In genomic region chr2:215659650-215660049, GRCh38 we compare ENCODE assay signal across 24 cellular contexts.
DNase-seq lines count a peak whose midpoint lies in the region; FAIRE-seq and TF ChIP-seq lines count a peak whose summit lies in the region.
"Had no signal": no experiment of that assay in that cellular context is flagged by ENCODE, and none has a peak within 500 bp of the region (broad histone marks: within the 10 kb centered on the region; RNA-seq: fewer than 3 reads in every experiment).

No MANE protein-coding gene starts in this region.

- H3K27ac ChIP-seq in GM23248 (peak overlapping the region; percentile 76), astrocyte (ENCODE audit: low read depth, low read length) (peak overlapping the region; percentile 88), fibroblast of lung (ENCODE audit: insufficient read depth, low read length) (peak overlapping the region; percentile 63)

- H3K36me3 Mint-ChIP-seq in astrocyte (ENCODE audit: low read depth, unreplicated experiment) (no peaks in the 10 kb centered on the region), osteocyte (ENCODE audit: unreplicated experiment) (peaks cover 3% of the 10 kb centered on the region)
- H3K36me3 Mint-ChIP-seq in activated naive CD4-positive, alpha-beta T cell treated with anti-CD3 and anti-CD28 coated beads for 36 hours (ENCODE audit: low read depth), result no peaks in the 10 kb centered on the region
- H3K36me3 Mint-ChIP-seq: CD4-positive, alpha-beta memory T cell had no signal

- H3K36me3 ChIP-seq in GM23248 (ENCODE audit: low read depth) (no peaks in the 10 kb centered on the region), astrocyte (ENCODE audit: insufficient read depth, low read length) (no peaks in the 10 kb centered on the region), fibroblast of lung (ENCODE audit: control insufficient read depth, insufficient read depth, low read length) (no peaks in the 10 kb centered on the region)

- H3K4me1 Mint-ChIP-seq in astrocyte (ENCODE audit: low read depth, unreplicated experiment) (peaks cover 74% of the 10 kb centered on the region), osteocyte (ENCODE audit: unreplicated experiment) (peaks cover 80% of the 10 kb centered on the region)
- H3K4me1 Mint-ChIP-seq in activated naive CD4-positive, alpha-beta T cell treated with anti-CD3 and anti-CD28 coated beads for 36 hours (ENCODE audit: low read depth), result peaks cover 8% of the 10 kb centered on the region

- no peak overlapping the region for H3K4me3 Mint-ChIP-seq in astrocyte (ENCODE audit: unreplicated experiment)
- no peak overlapping the region for H3K4me3 Mint-ChIP-seq in osteocyte (ENCODE audit: unreplicated experiment)
- no peak overlapping the region for H3K4me3 Mint-ChIP-seq in activated naive CD4-positive, alpha-beta T cell treated with anti-CD3 and anti-CD28 coated beads for 36 hours
- H3K4me3 Mint-ChIP-seq: CD4-positive, alpha-beta memory T cell had no signal

- H4K20me1 ChIP-seq in GM23248 (ENCODE audit: insufficient read depth) (no peaks in the 10 kb centered on the region), astrocyte (ENCODE audit: insufficient read depth, low read length) (no peaks in the 10 kb centered on the region), fibroblast of lung (ENCODE audit: control insufficient read depth, extremely low read depth, insufficient read depth, low read length) (no peaks in the 10 kb centered on the region)

- no peak for FAIRE-seq in astrocyte (lab: Jason Lieb, UNC)
- FAIRE-seq: A204.1, GM12878 had no signal

- H3K79me2 ChIP-seq in GM23248 (ENCODE audit: insufficient read depth), result no peaks in the 10 kb centered on the region
- H3K79me2 ChIP-seq in astrocyte (ENCODE audit: insufficient read depth, low read length), result no peaks in the 10 kb centered on the region
- H3K79me2 ChIP-seq in fibroblast of lung (ENCODE audit: control insufficient read depth, insufficient read depth, low read length), result no peaks in the 10 kb centered on the region

- 98 to 100% methylated on average over 4 of the region's 4 CpGs for WGBS in GM23248 (ENCODE audit: low coverage in 1 of 2, low lambda C conversion rate in 2 of 2, missing lambda C conversion rate in 2 of 2), 2 experiments

- H3K4me1 ChIP-seq in GM23248 (ENCODE audit: insufficient read depth) (peaks cover 66% of the 10 kb centered on the region), astrocyte (ENCODE audit: insufficient read depth, low read length) (peaks cover 37% of the 10 kb centered on the region), fibroblast of lung (ENCODE audit: control insufficient read depth, extremely low read depth, insufficient read depth, low read length) (peaks cover 16% of the 10 kb centered on the region)

- H3K27me3 Mint-ChIP-seq in astrocyte (ENCODE audit: low read depth, unreplicated experiment) (no peaks in the 10 kb centered on the region), osteocyte (ENCODE audit: unreplicated experiment) (no peaks in the 10 kb centered on the region)
- H3K27me3 Mint-ChIP-seq in activated naive CD4-positive, alpha-beta T cell treated with anti-CD3 and anti-CD28 coated beads for 36 hours (ENCODE audit: low read depth), result no peaks in the 10 kb centered on the region
- H3K27me3 Mint-ChIP-seq: CD4-positive, alpha-beta memory T cell had no signal

- H3K4me3 ChIP-seq in GM23248 (no peak overlapping the region), astrocyte (ENCODE audit: insufficient read depth, low read depth, low read length) (no peak overlapping the region), fibroblast of lung (replicated peaks in 1 of 4; ENCODE audit: control extremely low read depth in 1 of 4, insufficient read depth in 1 of 4, low read depth in 3 of 4, low read length in 4 of 4) (no peak overlapping the region)
- H3K4me3 ChIP-seq: GM12878 had no signal

- no peaks in the 10 kb centered on the region for H3K27me3 ChIP-seq in GM23248 (replicated peaks; ENCODE audit: insufficient read depth)
- no peaks in the 10 kb centered on the region for H3K27me3 ChIP-seq in astrocyte (ENCODE audit: insufficient read depth, low read length)
- H3K27me3 ChIP-seq in fibroblast of lung (ENCODE audit: control insufficient read depth, insufficient read depth, low read length), result no peaks in the 10 kb centered on the region

- in situ Hi-C loops in GM23248 (cut with MboI), result no loop called here
- in situ Hi-C loops in GM13976 (cut with MboI; ENCODE audit: low sequenced_read_pairs, unreplicated experiment), result no loop called here

- no peaks in the 10 kb centered on the region for H3K9me3 Mint-ChIP-seq in astrocyte (ENCODE audit: unreplicated experiment)
- H3K9me3 Mint-ChIP-seq in osteocyte (ENCODE audit: unreplicated experiment), result no peaks in the 10 kb centered on the region
- H3K9me3 Mint-ChIP-seq in activated naive CD4-positive, alpha-beta T cell treated with anti-CD3 and anti-CD28 coated beads for 36 hours, result no peaks in the 10 kb centered on the region

- DNase-seq in GM23248 (no peak), astrocyte (ENCODE audit: low read depth) (no peak), fibroblast of lung (ENCODE audit: low read depth in 2 of 2) (no peak), osteocyte (ENCODE audit: extremely low spot score, unreplicated experiment) (no peak), GM13976 (ENCODE audit: low spot score) (no peak), cerebellar nuclear complex (lab: John Stamatoyannopoulos, UW) (no peak), NCI-H345 (lab: John Stamatoyannopoulos, UW) (no peak)
- no peak for DNase-seq in activated naive CD4-positive, alpha-beta T cell treated with anti-CD3 and anti-CD28 coated beads for 36 hours
- DNase-seq: C1 segment of cervical spinal cord; CD4-positive, alpha-beta memory T cell; COR-L47; DMS53; GDM1; Kasumi-1; NCI-H1092 treated with DMSO at 0.1 percent for 48 hours; NCI-H1436 treated with DMSO at 0.1 percent for 48 hours; NCI-H1930; NCI-H2107; NCI-H446; NCI-H524 treated with DMSO at 0.1 percent for 48 hours; NCI-H774; SK-N-SH had no signal

- no peaks in the 10 kb centered on the region for H3K9me2 ChIP-seq in GM23248 (ENCODE audit: insufficient read depth)
- H3K9me2 ChIP-seq: SK-N-SH had no signal

- intact Hi-C loops in activated naive CD4-positive, alpha-beta T cell treated with anti-CD3 and anti-CD28 coated beads for 36 hours (cut with micrococcal nuclease), result no loop called here

- peak overlapping the region; percentile 96 for H3K27ac Mint-ChIP-seq in astrocyte (ENCODE audit: unreplicated experiment)
- H3K27ac Mint-ChIP-seq in osteocyte (ENCODE audit: unreplicated experiment), result peak overlapping the region; percentile 90
- no peak overlapping the region for H3K27ac Mint-ChIP-seq in activated naive CD4-positive, alpha-beta T cell treated with anti-CD3 and anti-CD28 coated beads for 36 hours
- H3K27ac Mint-ChIP-seq: CD4-positive, alpha-beta memory T cell had no signal

- H3K9me3 ChIP-seq in GM23248 (ENCODE audit: low read depth) (no peaks in the 10 kb centered on the region), astrocyte (ENCODE audit: insufficient read depth, low read depth, low read length) (no peaks in the 10 kb centered on the region), fibroblast of lung (ENCODE audit: control insufficient read depth, insufficient read depth, low read depth, low read length) (no peaks in the 10 kb centered on the region)
- H3K9me3 ChIP-seq: SK-N-SH had no signal

- peaks cover 60% of the 10 kb centered on the region for H3F3A ChIP-seq in GM23248 (ENCODE audit: insufficient read depth)

- CTCF ChIA-PET in activated naive CD4-positive, alpha-beta T cell treated with anti-CD3 and anti-CD28 coated beads for 36 hours (lab: Charles Lee), result no interaction called here

- TF ChIP-seq CTCF in astrocyte (IDR thresholded peaks at IDR 0.05; ENCODE audit: insufficient read depth, low read depth, low read length), result no peak
- no peak for TF ChIP-seq CTCF in fibroblast of lung (conservative IDR thresholded peaks at IDR 0.05 in 1 of 2, IDR thresholded peaks at IDR 0.05 in 1 of 2; ENCODE audit: low read depth in 1 of 2, low read length in 2 of 2)
- no peak for TF ChIP-seq CTCF in osteocyte (IDR thresholded peaks at IDR 0.05)
- TF ChIP-seq CTCF in GM13976 (IDR thresholded peaks at IDR 0.05; ENCODE audit: borderline replicate concordance, control extremely low read depth, extremely low read depth, insufficient read depth, missing control alignments), result no peak

- no peak overlapping the region for H2AFZ ChIP-seq in GM23248
- H2AFZ ChIP-seq in astrocyte (ENCODE audit: low read depth, low read length), result no peak overlapping the region
- no peak overlapping the region for H2AFZ ChIP-seq in fibroblast of lung (ENCODE audit: low read length)

- H3K4me2 ChIP-seq in GM23248 (ENCODE audit: unreplicated experiment) (no peak overlapping the region), astrocyte (ENCODE audit: low read length) (no peak overlapping the region), fibroblast of lung (ENCODE audit: extremely low read depth, insufficient read depth, low read length) (no peak overlapping the region)
- H3K4me2 ChIP-seq: SK-N-SH had no signal

- no peak overlapping the region for H3K9ac ChIP-seq in GM23248
- H3K9ac ChIP-seq in astrocyte (ENCODE audit: low read length), result peak overlapping the region; percentile 54
- no peak overlapping the region for H3K9ac ChIP-seq in fibroblast of lung (ENCODE audit: insufficient read depth, low read length)
- H3K9ac ChIP-seq: SK-N-SH had no signal
